Comparison of ENCODE assay signal across 28 cellular contexts in the genomic region with DNA sequence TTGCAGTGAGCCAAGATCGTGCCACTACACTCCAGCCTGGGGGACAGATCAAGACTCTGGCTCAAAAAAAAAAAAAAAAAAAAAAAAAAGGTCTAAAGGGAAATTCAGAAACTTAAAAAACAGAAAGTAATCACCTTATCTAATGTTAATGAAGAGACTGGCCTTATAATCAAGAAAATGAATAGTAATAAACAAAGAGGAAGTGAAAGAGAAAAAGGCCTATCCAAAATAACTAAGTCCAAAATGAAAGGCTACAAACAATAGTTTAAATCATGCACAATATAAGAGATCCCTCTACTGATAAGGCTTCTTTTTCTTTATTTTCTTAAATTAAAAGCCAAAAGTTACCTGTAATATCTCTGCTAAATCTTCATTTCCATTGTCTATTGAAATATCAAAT. TPM values are rescaled to one million over a fixed set of nuclear protein-coding genes. Genes with fewer than 3 reads are reported as not detected.
DNase-seq lines count a peak whose midpoint lies in the region; ATAC-seq and TF ChIP-seq lines count a peak whose summit lies in the region.
"Had no signal": no experiment of that assay in that cellular context is flagged by ENCODE, and none has a peak within 500 bp of the region (broad histone marks: within the 10 kb centered on the region; RNA-seq: fewer than 3 reads in every experiment).

No MANE protein-coding gene starts in this region.

- 0 out of 2 replicates have a peak overlapping the region, but pooled peaks have one; percentile 2 for H3K4me2 ChIP-seq in OCI-LY7 (ENCODE audit: low read length)

- H3K4me3 ChIP-seq in OCI-LY7 (ENCODE audit: low read depth, low read length, poor library complexity, severe bottlenecking) (no peak overlapping the region), adrenal gland (no peak overlapping the region)
- H3K4me3 ChIP-seq: psoas muscle, suprapubic skin, uterus had no signal

- H3K79me2 ChIP-seq in OCI-LY7 (ENCODE audit: insufficient read depth, low read depth, low read length) = no peaks in the 10 kb centered on the region

- H3K27ac ChIP-seq in OCI-LY7 (ENCODE audit: low read depth, low read length, poor library complexity, severe bottlenecking) = no peak overlapping the region
- no peak overlapping the region for H3K27ac ChIP-seq in adrenal gland
- H3K27ac ChIP-seq: psoas muscle, suprapubic skin, uterus had no signal

- 91 to 100% (median 98%) methylated on average over 1 of the region's 1 CpG for WGBS in adrenal gland, 4 donors

- POLR2A ChIA-PET in GM10248 (lab: Yijun Ruan, JAX) = no interaction called here
- POLR2A ChIA-PET in OCI-LY7 (lab: Charles Lee) = no interaction called here

- DNase-seq in GM10248 (ENCODE audit: extremely low spot score) (peak; percentile 50), OCI-LY7 (ENCODE audit: low spot score) (no peak), NCI-H82 treated with DMSO at 0.1 percent for 48 hours (lab: John Stamatoyannopoulos, UW; ENCODE audit: unreplicated experiment) (no peak), GOT3 (lab: John Stamatoyannopoulos, UW) (no peak), adrenal gland (no peak), A172 (ENCODE audit: low spot score) (no peak)
- DNase-seq: activated CD8-positive, alpha-beta T cell treated with anti-CD3 and anti-CD28 coated beads for 36 hours; activated naive CD4-positive, alpha-beta T cell; activated T-cell treated with anti-CD3 and anti-CD28 coated beads, Interleukin-2, amount 50 U/mL, for 24 hours; anterior cingulate cortex; CD4-positive, CD25-positive, alpha-beta regulatory T cell; DMS 273 treated with DMSO at 0.1 percent for 48 hours; glutamatergic neuron; KBM-7; kidney glomerular epithelial cell; mammary epithelial cell; NCI-H1694; NCI-H2171 treated with DMSO at 0.1 percent for 48 hours; NCI-H524 treated with DMSO at 0.1 percent for 48 hours; psoas muscle; SW 1271; uterus had no signal

- no peaks in the 10 kb centered on the region for H4K20me1 ChIP-seq in OCI-LY7 (ENCODE audit: insufficient read depth, low read length)

- intact Hi-C loops in OCI-LY7 (cut with micrococcal nuclease; ENCODE audit: unreplicated experiment) (no loop called here), adrenal gland (cut with DNase I) (no loop called here)

- CTCF ChIA-PET in GM10248 (lab: Yijun Ruan, JAX) = interaction anchor here (1.0 to 1.5 kb wide), 4 partner anchors 13 to 19 kb away, joined by 3 to 11 read pairs (median 4); no protein-coding TSS in a partner anchor
- CTCF ChIA-PET in OCI-LY7 (lab: Charles Lee; ENCODE audit: unreplicated experiment) = no interaction called here

- no peaks in the 10 kb centered on the region for H3K27me3 ChIP-seq in adrenal gland
- H3K27me3 ChIP-seq: suprapubic skin, uterus had no signal

- no TSS peak for BruUV-seq in OCI-LY7 (replicated peaks; lab: Mats Ljungman, UMichigan)

- TF ChIP-seq CTCF in GM10248 (IDR thresholded peaks at IDR 0.05; ENCODE audit: control extremely low read depth, extremely low read depth, low read depth, missing control alignments) (no peak), OCI-LY7 (conservative IDR thresholded peaks at IDR 0.05; ENCODE audit: low read length) (no peak), adrenal gland (IDR thresholded peaks at IDR 0.05) (no peak)

- H3K9me3 ChIP-seq in OCI-LY7 (ENCODE audit: low read length) (peaks cover 8% of the 10 kb centered on the region; the same call in 1 of the 2 replicates), adrenal gland (replicated peaks in 1 of 3) (no peaks in the 10 kb centered on the region)
- H3K9me3 ChIP-seq: psoas muscle, suprapubic skin, uterus had no signal

- H2AFZ ChIP-seq in OCI-LY7 (ENCODE audit: low read length) = no peak overlapping the region

- no peaks in the 10 kb centered on the region for H3K9me2 ChIP-seq in OCI-LY7 (ENCODE audit: insufficient read depth, low read length)

- ATAC-seq in GM18511 (IDR thresholded peaks at IDR 0.05; ENCODE audit: unreplicated experiment) = peak; percentile 70
- peak; percentile 57 for ATAC-seq in HG02870 (IDR thresholded peaks at IDR 0.05; ENCODE audit: unreplicated experiment)
- ATAC-seq: activated CD4-positive, CD25-positive, alpha-beta regulatory T cell treated with anti-CD3 and anti-CD28 coated beads, Interleukin-2, amount 50 U/mL, for 24 hours; activated CD8-positive, alpha-beta T cell treated with anti-CD3 and anti-CD28 coated beads for 36 hours; psoas muscle; Right ventricle myocardium inferior had no signal

- no peak for TF ChIP-seq POLR2A in adrenal gland (IDR thresholded peaks at IDR 0.05)

- H3K4me1 ChIP-seq in OCI-LY7 (ENCODE audit: insufficient read depth, low read length, poor library complexity, severe bottlenecking) = peaks cover 7% of the 10 kb centered on the region
- H3K4me1 ChIP-seq in adrenal gland (replicated peaks in 1 of 2) = no peaks in the 10 kb centered on the region
- H3K4me1 ChIP-seq: psoas muscle, suprapubic skin, uterus had no signal

- peaks cover 77% of the 10 kb centered on the region for H3K36me3 ChIP-seq in OCI-LY7 (ENCODE audit: insufficient read depth, low read length)
- peaks cover 0 to 9% of the 10 kb centered on the region in 2 donors for H3K36me3 ChIP-seq in adrenal gland (replicated peaks in 1 of 2)
- H3K36me3 ChIP-seq: uterus had no signal

RNA-seq across cellular contexts. Expression of a gene that starts 37.1 kb away (rescaled TPM):
- not detected in 2 replicates for total RNA-seq in OCI-LY7 (2014; rRNA removed; shearing (Covaris generic))
- not detected in 2 replicates for total RNA-seq in OCI-LY7 (2022)
- under 1 TPM in 3 of 8 donors, not detected in 5; 0.11 to 0.25 (median 0.13) TPM for total RNA-seq in adrenal gland
- under 1 TPM in 2 of 3 donors, not detected in 1; 0.13 to 0.32 TPM for polyA plus RNA-seq in adrenal gland
- total RNA-seq in A172 (2014; rRNA removed; shearing (Covaris generic)) = 0.29 and 0.62 TPM in 2 replicates
- total RNA-seq: activated CD8-positive, alpha-beta T cell treated with anti-CD3 and anti-CD28 coated beads for 36 hours; G401; mammary epithelial cell had no signal
- polyA plus RNA-seq: CD4-positive, CD25-positive, alpha-beta regulatory T cell; mammary epithelial cell had no signal

RNA-seq across cellular contexts. Expression of a gene that starts 52.4 kb away (rescaled TPM):
- 53.3 and 55.8 TPM in 2 replicates for total RNA-seq in OCI-LY7 (2014; rRNA removed; shearing (Covaris generic))
- total RNA-seq in OCI-LY7 (2022) (32.6 and 34.3 TPM in 2 replicates), adrenal gland (10 to 100 TPM; 12.6 to 23.0 (median 14.7) TPM)
- polyA plus RNA-seq in adrenal gland = 10 to 100 TPM in 1 of 3 donors, 1 to 10 TPM in 2; 3.7 to 23.4 (median 7.2) TPM
- 54.0 and 60.7 TPM in 2 replicates for total RNA-seq in A172 (2014; rRNA removed; shearing (Covaris generic))
